1 cellular context compared by ENCODE assay signal in genomic region chr9:37033141-37033540, GRCh38.
TF ChIP-seq lines count a peak whose summit lies in the region.

No MANE protein-coding gene starts in this region.

TF ChIP-seq in GM12878, 131 proteins besides CTCF, POLR2A, EP300 and RAD21:
- TF ChIP-seq YY1 (IDR thresholded peaks at IDR 0.05; ENCODE audit: low read depth, low read length) (no peak), MXI1 (IDR thresholded peaks at IDR 0.05; ENCODE audit: low read depth, low read length) (peak; percentile 12; the same call in 1 of the 2 replicates), ZNF24 (IDR thresholded peaks at IDR 0.05) (no peak), WRNIP1 (IDR thresholded peaks at IDR 0.05; ENCODE audit: borderline replicate concordance, low read depth, low read length) (0 out of 2 replicates have a peak, but pooled peaks have one; percentile 38), LARP7 (IDR thresholded peaks at IDR 0.05) (no peak), DPF2 (IDR thresholded peaks at IDR 0.05) (0 out of 2 replicates have a peak, but pooled peaks have one; percentile 12), CHD1 (IDR thresholded peaks at IDR 0.05; ENCODE audit: low read depth, low read length) (peak; percentile 72; the same call in 1 of the 2 replicates), SMAD1 (IDR thresholded peaks at IDR 0.05; ENCODE audit: low read depth, partially characterized antibody) (no peak), KAT2A (conservative IDR thresholded peaks at IDR 0.05; ENCODE audit: control insufficient read depth, low read depth, low read length) (no peak), EZH2 (IDR thresholded peaks at IDR 0.05; ENCODE audit: borderline replicate concordance, control insufficient read depth, low read depth, low read length) (no peak), EED (IDR thresholded peaks at IDR 0.05; ENCODE audit: low read depth) (no peak)
- TF ChIP-seq, protein P1, sequence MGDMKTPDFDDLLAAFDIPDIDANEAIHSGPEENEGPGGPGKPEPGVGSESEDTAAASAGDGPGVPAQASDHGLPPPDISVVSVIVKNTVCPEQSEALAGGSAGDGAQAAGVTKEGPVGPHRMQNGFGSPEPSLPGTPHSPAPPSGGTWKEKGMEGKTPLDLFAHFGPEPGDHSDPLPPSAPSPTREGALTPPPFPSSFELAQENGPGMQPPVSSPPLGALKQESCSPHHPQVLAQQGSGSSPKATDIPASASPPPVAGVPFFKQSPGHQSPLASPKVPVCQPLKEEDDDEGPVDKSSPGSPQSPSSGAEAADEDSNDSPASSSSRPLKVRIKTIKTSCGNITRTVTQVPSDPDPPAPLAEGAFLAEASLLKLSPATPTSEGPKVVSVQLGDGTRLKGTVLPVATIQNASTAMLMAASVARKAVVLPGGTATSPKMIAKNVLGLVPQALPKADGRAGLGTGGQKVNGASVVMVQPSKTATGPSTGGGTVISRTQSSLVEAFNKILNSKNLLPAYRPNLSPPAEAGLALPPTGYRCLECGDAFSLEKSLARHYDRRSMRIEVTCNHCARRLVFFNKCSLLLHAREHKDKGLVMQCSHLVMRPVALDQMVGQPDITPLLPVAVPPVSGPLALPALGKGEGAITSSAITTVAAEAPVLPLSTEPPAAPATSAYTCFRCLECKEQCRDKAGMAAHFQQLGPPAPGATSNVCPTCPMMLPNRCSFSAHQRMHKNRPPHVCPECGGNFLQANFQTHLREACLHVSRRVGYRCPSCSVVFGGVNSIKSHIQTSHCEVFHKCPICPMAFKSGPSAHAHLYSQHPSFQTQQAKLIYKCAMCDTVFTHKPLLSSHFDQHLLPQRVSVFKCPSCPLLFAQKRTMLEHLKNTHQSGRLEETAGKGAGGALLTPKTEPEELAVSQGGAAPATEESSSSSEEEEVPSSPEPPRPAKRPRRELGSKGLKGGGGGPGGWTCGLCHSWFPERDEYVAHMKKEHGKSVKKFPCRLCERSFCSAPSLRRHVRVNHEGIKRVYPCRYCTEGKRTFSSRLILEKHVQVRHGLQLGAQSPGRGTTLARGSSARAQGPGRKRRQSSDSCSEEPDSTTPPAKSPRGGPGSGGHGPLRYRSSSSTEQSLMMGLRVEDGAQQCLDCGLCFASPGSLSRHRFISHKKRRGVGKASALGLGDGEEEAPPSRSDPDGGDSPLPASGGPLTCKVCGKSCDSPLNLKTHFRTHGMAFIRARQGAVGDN (IDR thresholded peaks at IDR 0.05): no peak
